19 cellular contexts compared by ENCODE assay signal in genomic region chr18:3367491-3368091, GRCh38.
DNase-seq lines count a peak whose midpoint lies in the region; ATAC-seq and TF ChIP-seq lines count a peak whose summit lies in the region.
"Had no signal": no experiment of that assay in that cellular context is flagged by ENCODE, and none has a peak within 500 bp of the region (broad histone marks: within the 10 kb centered on the region; RNA-seq: fewer than 3 reads in every experiment).

No MANE protein-coding gene starts in this region.

- H3K9me3 ChIP-seq in tibial nerve, result no peaks in the 10 kb centered on the region
- H3K9me3 ChIP-seq: MG63, sigmoid colon had no signal

- peak overlapping the region; percentile 40 for H3K27ac ChIP-seq in brain microvascular endothelial cell
- H3K27ac ChIP-seq in tibial nerve, result peak overlapping the region in 1 of 4 donors; percentile 61
- H3K27ac ChIP-seq: sigmoid colon had no signal

- 64% methylated on average over 5 of the region's 5 CpGs for WGBS in tibial nerve, 2 donors

- in situ Hi-C loops in brain microvascular endothelial cell (cut with HindIII; ENCODE audit: low pct_ligation_motif_present, low sequenced_read_pairs), result no loop called here

- no peak for TF ChIP-seq POLR2A in tibial nerve (IDR thresholded peaks at IDR 0.05)

- TF ChIP-seq EP300 in tibial nerve (IDR thresholded peaks at IDR 0.05), result no peak

- H3K4me3 ChIP-seq in brain microvascular endothelial cell (ENCODE audit: low read depth, low read length), result no peak overlapping the region
- H3K4me3 ChIP-seq in tibial nerve, result no peak overlapping the region
- H3K4me3 ChIP-seq: MG63, sigmoid colon had no signal

- TF ChIP-seq CTCF in brain microvascular endothelial cell (IDR thresholded peaks at IDR 0.05; ENCODE audit: low read depth, low read length, missing control alignments) (no peak), tibial nerve (IDR thresholded peaks at IDR 0.05) (no peak)

- H3K36me3 ChIP-seq in brain microvascular endothelial cell (replicated peaks), result no peaks in the 10 kb centered on the region
- no peaks in the 10 kb centered on the region for H3K36me3 ChIP-seq in tibial nerve
- H3K36me3 ChIP-seq: MG63, sigmoid colon had no signal

- H3K27me3 ChIP-seq in brain microvascular endothelial cell (replicated peaks) (no peaks in the 10 kb centered on the region), tibial nerve (no peaks in the 10 kb centered on the region)
- H3K27me3 ChIP-seq: MG63, sigmoid colon had no signal

- ATAC-seq in HG03354 (IDR thresholded peaks at IDR 0.05; ENCODE audit: poor library complexity, severe bottlenecking, unreplicated experiment), result no peak
- no peak for ATAC-seq in HG02642 (IDR thresholded peaks at IDR 0.05; ENCODE audit: poor library complexity, unreplicated experiment)
- ATAC-seq: activated T-cell treated with anti-CD3 and anti-CD28 coated beads, Interleukin-2, amount 50 U/mL, for 4 hours; esophagus mucosa; stimulated activated naive CD8-positive, alpha-beta T cell treated with anti-CD3 and anti-CD28 coated beads, Interleukin-15, Interleukin-2, amounts not matched to agents 100 U/mL and 50 U/mL, for 24 hours had no signal

- H3K4me1 ChIP-seq in tibial nerve, result peaks cover 0 to 10% (median 0%) of the 10 kb centered on the region in 4 donors
- H3K4me1 ChIP-seq: sigmoid colon had no signal

- DNase-seq in AG20443 (ENCODE audit: low spot score), result peak; percentile 37
- DNase-seq in LoVo (ENCODE audit: low spot score), result peak; percentile 49
- peak; percentile 6 for DNase-seq in brain microvascular endothelial cell
- peak; percentile 37 for DNase-seq in kidney glomerular epithelial cell (lab: John Stamatoyannopoulos, UW)
- no peak for DNase-seq in tibial nerve (ENCODE audit: low spot score in 2 of 2)
- no peak for DNase-seq in stimulated activated CD4-positive, alpha-beta T cell treated with anti-CD3 and anti-CD28 coated beads, Interleukin-4, amount 100 ng/mL, for 24 hours
- DNase-seq: activated CD4-positive, alpha-beta T cell treated with anti-CD3 and anti-CD28 coated beads, Interleukin-2, amount 50 U/mL, for 1 hour; activated T-cell treated with anti-CD3 and anti-CD28 coated beads, Interleukin-2, amount 50 U/mL, for 4 hours; cortex of kidney; GOT3; NCI-H2029 treated with DMSO at 0.1 percent for 48 hours; NCI-H82; Right ventricle myocardium superior; sigmoid colon; stimulated activated naive CD8-positive, alpha-beta T cell treated with anti-CD3 and anti-CD28 coated beads, Interleukin-15, Interleukin-2, amounts not matched to agents 100 U/mL and 50 U/mL, for 24 hours had no signal

Comparison
In these comparisons a context has a peak if more than half of its experiments do, and no peak if none do; other contexts are left out.
1. DNase-seq: peak in AG20443 (single experiment), LoVo (single experiment), brain microvascular endothelial cell (single experiment) and kidney glomerular epithelial cell (single experiment); none in tibial nerve (0 of 2) and stimulated activated CD4-positive, alpha-beta T cell treated with anti-CD3 and anti-CD28 coated beads, Interleukin-4, amount 100 ng/mL, for 24 hours (single experiment).